Comparison of ENCODE assay signal across 2 cellular contexts in genomic region chr5:141414548-141415271, GRCh38. TPM values are rescaled to one million over a fixed set of nuclear protein-coding genes. Genes with fewer than 3 reads are reported as not detected.
"Had no signal": no experiment of that assay in that cellular context is flagged by ENCODE, and none has a peak within 500 bp of the region (broad histone marks: within the 10 kb centered on the region; RNA-seq: fewer than 3 reads in every experiment).

No MANE protein-coding gene starts in this region.

RNA-seq across cellular contexts. Expression of gene PCDHGB7, which starts 2.8 kb away (rescaled TPM):
- total RNA-seq: activated naive CD8-positive, alpha-beta T cell treated with anti-CD3 and anti-CD28 coated beads for 36 hours had no signal

RNA-seq across cellular contexts. Expression of gene PCDHGA11, which starts 6.1 kb away (rescaled TPM):
- total RNA-seq: activated CD4-positive, alpha-beta memory T cell treated with anti-CD3 and anti-CD28 coated beads, Interleukin-2, amount 10 ng/mL, durations not matched to agents 7 days and 5 days had no signal

RNA-seq across cellular contexts. Expression of gene PCDHGB6, which starts 6.9 kb away (rescaled TPM):
- total RNA-seq: activated CD4-positive, alpha-beta memory T cell treated with anti-CD3 and anti-CD28 coated beads, Interleukin-2, amount 10 ng/mL, durations not matched to agents 7 days and 5 days; activated naive CD8-positive, alpha-beta T cell treated with anti-CD3 and anti-CD28 coated beads for 36 hours had no signal

RNA-seq across cellular contexts. Expression of gene PCDHGA9, which starts 12.1 kb away (rescaled TPM):
- total RNA-seq: activated CD4-positive, alpha-beta memory T cell treated with anti-CD3 and anti-CD28 coated beads, Interleukin-2, amount 10 ng/mL, durations not matched to agents 7 days and 5 days; activated naive CD8-positive, alpha-beta T cell treated with anti-CD3 and anti-CD28 coated beads for 36 hours had no signal
